In the genomic region with DNA sequence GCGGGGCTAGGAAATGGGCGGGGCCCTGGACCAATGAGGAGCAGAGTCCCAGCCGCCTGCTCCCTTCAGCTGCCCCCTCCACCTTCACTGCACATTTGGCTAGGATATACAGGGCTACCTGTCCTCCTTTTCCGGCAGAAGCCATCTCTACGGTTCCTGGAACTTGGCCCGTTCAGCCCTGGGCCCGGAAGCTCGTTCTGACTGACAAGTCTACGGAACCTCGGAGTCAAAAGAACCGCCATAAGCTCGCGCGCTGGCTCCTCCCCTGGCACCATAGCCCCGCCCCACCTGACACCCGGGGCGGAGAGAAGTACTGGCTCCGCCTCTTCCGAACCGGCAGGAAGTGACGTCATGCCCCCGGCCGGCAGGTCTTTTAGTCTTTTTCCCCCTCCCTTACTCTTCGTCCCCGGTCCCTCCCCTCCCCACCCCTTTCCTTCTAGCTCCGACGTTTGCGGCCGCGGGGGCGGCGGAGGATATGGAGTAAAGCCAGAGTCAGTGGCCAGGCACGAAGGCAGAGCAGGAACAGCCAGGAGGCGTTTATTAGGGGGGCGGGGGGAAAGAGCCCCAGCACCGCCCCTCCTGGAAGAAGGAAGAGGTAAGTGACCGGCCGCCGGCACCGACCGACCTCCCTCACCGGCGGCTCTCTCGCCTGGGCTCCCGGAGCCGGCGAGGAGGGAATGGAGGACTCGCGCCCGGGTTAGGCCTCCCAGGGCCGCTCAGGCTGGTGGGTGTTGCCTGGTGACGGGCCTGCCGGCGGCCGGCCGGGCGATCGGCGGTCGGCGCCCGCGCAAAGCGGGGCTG, we compare ENCODE assay signal across 1 cellular context.
A peak's percentile ranks its signal among the peaks of the same experiment; 100 is the strongest.
TF ChIP-seq lines count a peak whose summit lies in the region.

Gene DEPDC4 (minus strand): TSS at position 278 of the 801 bp plus-strand sequence. CDS start 3 bp downstream, at position 275.
A gene with protein sequence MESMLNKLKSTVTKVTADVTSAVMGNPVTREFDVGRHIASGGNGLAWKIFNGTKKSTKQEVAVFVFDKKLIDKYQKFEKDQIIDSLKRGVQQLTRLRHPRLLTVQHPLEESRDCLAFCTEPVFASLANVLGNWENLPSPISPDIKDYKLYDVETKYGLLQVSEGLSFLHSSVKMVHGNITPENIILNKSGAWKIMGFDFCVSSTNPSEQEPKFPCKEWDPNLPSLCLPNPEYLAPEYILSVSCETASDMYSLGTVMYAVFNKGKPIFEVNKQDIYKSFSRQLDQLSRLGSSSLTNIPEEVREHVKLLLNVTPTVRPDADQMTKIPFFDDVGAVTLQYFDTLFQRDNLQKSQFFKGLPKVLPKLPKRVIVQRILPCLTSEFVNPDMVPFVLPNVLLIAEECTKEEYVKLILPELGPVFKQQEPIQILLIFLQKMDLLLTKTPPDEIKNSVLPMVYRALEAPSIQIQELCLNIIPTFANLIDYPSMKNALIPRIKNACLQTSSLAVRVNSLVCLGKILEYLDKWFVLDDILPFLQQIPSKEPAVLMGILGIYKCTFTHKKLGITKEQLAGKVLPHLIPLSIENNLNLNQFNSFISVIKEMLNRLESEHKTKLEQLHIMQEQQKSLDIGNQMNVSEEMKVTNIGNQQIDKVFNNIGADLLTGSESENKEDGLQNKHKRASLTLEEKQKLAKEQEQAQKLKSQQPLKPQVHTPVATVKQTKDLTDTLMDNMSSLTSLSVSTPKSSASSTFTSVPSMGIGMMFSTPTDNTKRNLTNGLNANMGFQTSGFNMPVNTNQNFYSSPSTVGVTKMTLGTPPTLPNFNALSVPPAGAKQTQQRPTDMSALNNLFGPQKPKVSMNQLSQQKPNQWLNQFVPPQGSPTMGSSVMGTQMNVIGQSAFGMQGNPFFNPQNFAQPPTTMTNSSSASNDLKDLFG (plus strand): TSS at position 376 of the 801 bp plus-strand sequence. CDS start 15,794 bp downstream, outside the sequence.

TF ChIP-seq in HepG2, 621 proteins besides CTCF, POLR2A, EP300 and RAD21 (continued from another document):
- TF ChIP-seq, protein P1, sequence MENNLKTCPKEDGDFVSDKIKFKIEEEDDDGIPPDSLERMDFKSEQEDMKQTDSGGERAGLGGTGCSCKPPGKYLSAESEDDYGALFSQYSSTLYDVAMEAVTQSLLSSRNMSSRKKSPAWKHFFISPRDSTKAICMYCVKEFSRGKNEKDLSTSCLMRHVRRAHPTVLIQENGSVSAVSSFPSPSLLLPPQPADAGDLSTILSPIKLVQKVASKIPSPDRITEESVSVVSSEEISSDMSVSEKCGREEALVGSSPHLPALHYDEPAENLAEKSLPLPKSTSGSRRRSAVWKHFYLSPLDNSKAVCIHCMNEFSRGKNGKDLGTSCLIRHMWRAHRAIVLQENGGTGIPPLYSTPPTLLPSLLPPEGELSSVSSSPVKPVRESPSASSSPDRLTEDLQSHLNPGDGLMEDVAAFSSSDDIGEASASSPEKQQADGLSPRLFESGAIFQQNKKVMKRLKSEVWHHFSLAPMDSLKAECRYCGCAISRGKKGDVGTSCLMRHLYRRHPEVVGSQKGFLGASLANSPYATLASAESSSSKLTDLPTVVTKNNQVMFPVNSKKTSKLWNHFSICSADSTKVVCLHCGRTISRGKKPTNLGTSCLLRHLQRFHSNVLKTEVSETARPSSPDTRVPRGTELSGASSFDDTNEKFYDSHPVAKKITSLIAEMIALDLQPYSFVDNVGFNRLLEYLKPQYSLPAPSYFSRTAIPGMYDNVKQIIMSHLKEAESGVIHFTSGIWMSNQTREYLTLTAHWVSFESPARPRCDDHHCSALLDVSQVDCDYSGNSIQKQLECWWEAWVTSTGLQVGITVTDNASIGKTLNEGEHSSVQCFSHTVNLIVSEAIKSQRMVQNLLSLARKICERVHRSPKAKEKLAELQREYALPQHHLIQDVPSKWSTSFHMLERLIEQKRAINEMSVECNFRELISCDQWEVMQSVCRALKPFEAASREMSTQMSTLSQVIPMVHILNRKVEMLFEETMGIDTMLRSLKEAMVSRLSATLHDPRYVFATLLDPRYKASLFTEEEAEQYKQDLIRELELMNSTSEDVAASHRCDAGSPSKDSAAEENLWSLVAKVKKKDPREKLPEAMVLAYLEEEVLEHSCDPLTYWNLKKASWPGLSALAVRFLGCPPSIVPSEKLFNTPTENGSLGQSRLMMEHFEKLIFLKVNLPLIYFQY (CRISPR knock-in tag; IDR thresholded peaks at IDR 0.05; ENCODE audit: borderline replicate concordance): no peak
- no peak for TF ChIP-seq MEIS1 (CRISPR knock-in tag; IDR thresholded peaks at IDR 0.05; ENCODE audit: borderline replicate concordance)
- peak; percentile 56; the same call in 1 of the 2 replicates for TF ChIP-seq KDM5B (CRISPR knock-in tag; IDR thresholded peaks at IDR 0.05; ENCODE audit: borderline replicate concordance)
- TF ChIP-seq NR3C1 (CRISPR knock-in tag; IDR thresholded peaks at IDR 0.05): no peak
- TF ChIP-seq ZBTB7B (CRISPR knock-in tag; IDR thresholded peaks at IDR 0.05): no peak
- peak; percentile 20; the same call in 1 of the 2 replicates for TF ChIP-seq HOXA5 (CRISPR knock-in tag; IDR thresholded peaks at IDR 0.05)
- TF ChIP-seq, protein P2, sequence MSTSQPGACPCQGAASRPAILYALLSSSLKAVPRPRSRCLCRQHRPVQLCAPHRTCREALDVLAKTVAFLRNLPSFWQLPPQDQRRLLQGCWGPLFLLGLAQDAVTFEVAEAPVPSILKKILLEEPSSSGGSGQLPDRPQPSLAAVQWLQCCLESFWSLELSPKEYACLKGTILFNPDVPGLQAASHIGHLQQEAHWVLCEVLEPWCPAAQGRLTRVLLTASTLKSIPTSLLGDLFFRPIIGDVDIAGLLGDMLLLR (CRISPR knock-in tag; IDR thresholded peaks at IDR 0.05): peak; percentile 56; the same call in 1 of the 2 replicates
- peak; percentile 59 for TF ChIP-seq ZNF589 (CRISPR knock-in tag; conservative IDR thresholded peaks at IDR 0.05)
- no peak for TF ChIP-seq NFRKB (IDR thresholded peaks at IDR 0.05)
- no peak; the same call in 1 of the 2 replicates for TF ChIP-seq NCOR1 (IDR thresholded peaks at IDR 0.05; ENCODE audit: borderline replicate concordance, low read length)
- peak; percentile 59 for TF ChIP-seq ZNF777 (CRISPR knock-in tag; IDR thresholded peaks at IDR 0.05)
